In the genomic region with DNA sequence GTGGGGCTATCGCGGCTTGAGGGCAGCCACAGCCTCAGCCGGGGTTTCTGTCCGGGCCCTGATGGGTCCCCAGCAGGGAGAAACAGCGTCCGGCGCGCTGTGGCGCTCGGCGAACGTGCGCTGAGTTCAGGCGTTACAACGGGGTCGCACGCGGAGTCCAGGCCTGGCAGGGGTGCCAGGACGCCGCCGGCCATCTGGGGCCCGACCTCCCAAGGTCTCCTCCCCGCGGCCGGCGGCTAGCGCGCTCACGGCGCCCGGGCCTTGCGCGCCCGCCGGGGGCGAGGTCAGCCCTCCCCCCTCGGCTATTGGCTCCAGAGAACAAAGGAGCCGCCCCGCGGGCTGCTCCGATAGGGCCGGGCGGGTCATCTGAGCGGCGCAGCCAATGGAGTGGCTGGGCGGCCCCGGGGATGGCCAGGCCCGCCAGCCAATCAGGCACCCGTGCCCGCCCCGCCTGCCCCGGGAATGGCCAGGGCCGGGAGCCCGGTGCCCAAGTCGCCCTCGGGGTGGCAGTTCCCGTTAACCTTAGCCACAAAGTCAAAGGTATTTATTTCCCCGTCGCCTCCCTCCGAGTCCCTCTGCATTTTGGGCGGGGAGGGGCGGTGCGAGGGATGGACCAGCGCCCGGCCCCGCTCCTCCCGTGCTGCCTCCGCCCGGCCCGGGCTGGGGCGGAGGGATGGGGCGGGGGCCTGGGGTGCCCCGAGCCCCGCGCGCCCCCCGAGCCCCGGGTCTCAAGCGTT, we compare ENCODE assay signal across 1 cellular context.
TF ChIP-seq lines count a peak whose summit lies in the region.

A gene (plus strand): TSS at position 478 of the 737 bp plus-strand sequence. CDS start 9,141 bp downstream, outside the sequence.

TF ChIP-seq in K562, 482 proteins besides CTCF, POLR2A, EP300 and RAD21 (continued from another document and continues in another):
- TF ChIP-seq, protein P1, sequence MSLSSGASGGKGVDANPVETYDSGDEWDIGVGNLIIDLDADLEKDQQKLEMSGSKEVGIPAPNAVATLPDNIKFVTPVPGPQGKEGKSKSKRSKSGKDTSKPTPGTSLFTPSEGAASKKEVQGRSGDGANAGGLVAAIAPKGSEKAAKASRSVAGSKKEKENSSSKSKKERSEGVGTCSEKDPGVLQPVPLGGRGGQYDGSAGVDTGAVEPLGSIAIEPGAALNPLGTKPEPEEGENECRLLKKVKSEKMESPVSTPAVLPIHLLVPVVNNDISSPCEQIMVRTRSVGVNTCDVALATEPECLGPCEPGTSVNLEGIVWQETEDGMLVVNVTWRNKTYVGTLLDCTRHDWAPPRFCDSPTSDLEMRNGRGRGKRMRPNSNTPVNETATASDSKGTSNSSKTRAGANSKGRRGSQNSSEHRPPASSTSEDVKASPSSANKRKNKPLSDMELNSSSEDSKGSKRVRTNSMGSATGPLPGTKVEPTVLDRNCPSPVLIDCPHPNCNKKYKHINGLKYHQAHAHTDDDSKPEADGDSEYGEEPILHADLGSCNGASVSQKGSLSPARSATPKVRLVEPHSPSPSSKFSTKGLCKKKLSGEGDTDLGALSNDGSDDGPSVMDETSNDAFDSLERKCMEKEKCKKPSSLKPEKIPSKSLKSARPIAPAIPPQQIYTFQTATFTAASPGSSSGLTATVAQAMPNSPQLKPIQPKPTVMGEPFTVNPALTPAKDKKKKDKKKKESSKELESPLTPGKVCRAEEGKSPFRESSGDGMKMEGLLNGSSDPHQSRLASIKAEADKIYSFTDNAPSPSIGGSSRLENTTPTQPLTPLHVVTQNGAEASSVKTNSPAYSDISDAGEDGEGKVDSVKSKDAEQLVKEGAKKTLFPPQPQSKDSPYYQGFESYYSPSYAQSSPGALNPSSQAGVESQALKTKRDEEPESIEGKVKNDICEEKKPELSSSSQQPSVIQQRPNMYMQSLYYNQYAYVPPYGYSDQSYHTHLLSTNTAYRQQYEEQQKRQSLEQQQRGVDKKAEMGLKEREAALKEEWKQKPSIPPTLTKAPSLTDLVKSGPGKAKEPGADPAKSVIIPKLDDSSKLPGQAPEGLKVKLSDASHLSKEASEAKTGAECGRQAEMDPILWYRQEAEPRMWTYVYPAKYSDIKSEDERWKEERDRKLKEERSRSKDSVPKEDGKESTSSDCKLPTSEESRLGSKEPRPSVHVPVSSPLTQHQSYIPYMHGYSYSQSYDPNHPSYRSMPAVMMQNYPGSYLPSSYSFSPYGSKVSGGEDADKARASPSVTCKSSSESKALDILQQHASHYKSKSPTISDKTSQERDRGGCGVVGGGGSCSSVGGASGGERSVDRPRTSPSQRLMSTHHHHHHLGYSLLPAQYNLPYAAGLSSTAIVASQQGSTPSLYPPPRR (CRISPR knock-in tag; IDR thresholded peaks at IDR 0.05; ENCODE audit: borderline replicate concordance), result no peak
- no peak for TF ChIP-seq DNMT1 (IDR thresholded peaks at IDR 0.05)
- peak; percentile 74; the same call in 1 of the 2 replicates for TF ChIP-seq SMAD4 (CRISPR knock-in tag; conservative IDR thresholded peaks at IDR 0.05)
- no peak for TF ChIP-seq NR2F6 (CRISPR knock-in tag; IDR thresholded peaks at IDR 0.05)
- no peak for TF ChIP-seq ETV1 (tag; conservative IDR thresholded peaks at IDR 0.05; ENCODE audit: low read depth)
- TF ChIP-seq, protein P2, sequence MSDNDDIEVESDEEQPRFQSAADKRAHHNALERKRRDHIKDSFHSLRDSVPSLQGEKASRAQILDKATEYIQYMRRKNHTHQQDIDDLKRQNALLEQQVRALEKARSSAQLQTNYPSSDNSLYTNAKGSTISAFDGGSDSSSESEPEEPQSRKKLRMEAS (CRISPR knock-in tag; IDR thresholded peaks at IDR 0.05), result no peak; the same call in 1 of the 2 replicates
- TF ChIP-seq CHD2 (IDR thresholded peaks at IDR 0.05; ENCODE audit: low read depth, low read length), result peak; percentile 91
- no peak for TF ChIP-seq MED1 (CRISPR knock-in tag; IDR thresholded peaks at IDR 0.05; ENCODE audit: borderline replicate concordance)
- no peak; the same call in 1 of the 2 replicates for TF ChIP-seq ZNF165 (CRISPR knock-in tag; IDR thresholded peaks at IDR 0.05; ENCODE audit: borderline replicate concordance)
- no peak for TF ChIP-seq MTF1 (CRISPR knock-in tag; IDR thresholded peaks at IDR 0.05; ENCODE audit: borderline replicate concordance)
- TF ChIP-seq MTA3 (IDR thresholded peaks at IDR 0.05; ENCODE audit: borderline replicate concordance), result peak; percentile 81
- no peak for TF ChIP-seq PYGO2 (tag; IDR thresholded peaks at IDR 0.05)
- no peak for TF ChIP-seq PURB (CRISPR knock-in tag; IDR thresholded peaks at IDR 0.05; ENCODE audit: low read depth)
- TF ChIP-seq KDM2B (CRISPR knock-in tag; IDR thresholded peaks at IDR 0.05), result peak; percentile 57
- no peak for TF ChIP-seq ELF4 (CRISPR knock-in tag; IDR thresholded peaks at IDR 0.05)
- TF ChIP-seq SIX5 (IDR thresholded peaks at IDR 0.05; ENCODE audit: borderline replicate concordance in 1 of 2, insufficient read depth in 1 of 2, low read depth in 1 of 2, low read length in 2 of 2), result no peak
- TF ChIP-seq SIRT6 (IDR thresholded peaks at IDR 0.05; ENCODE audit: low read depth, low read length), result no peak
- TF ChIP-seq, protein P3, sequence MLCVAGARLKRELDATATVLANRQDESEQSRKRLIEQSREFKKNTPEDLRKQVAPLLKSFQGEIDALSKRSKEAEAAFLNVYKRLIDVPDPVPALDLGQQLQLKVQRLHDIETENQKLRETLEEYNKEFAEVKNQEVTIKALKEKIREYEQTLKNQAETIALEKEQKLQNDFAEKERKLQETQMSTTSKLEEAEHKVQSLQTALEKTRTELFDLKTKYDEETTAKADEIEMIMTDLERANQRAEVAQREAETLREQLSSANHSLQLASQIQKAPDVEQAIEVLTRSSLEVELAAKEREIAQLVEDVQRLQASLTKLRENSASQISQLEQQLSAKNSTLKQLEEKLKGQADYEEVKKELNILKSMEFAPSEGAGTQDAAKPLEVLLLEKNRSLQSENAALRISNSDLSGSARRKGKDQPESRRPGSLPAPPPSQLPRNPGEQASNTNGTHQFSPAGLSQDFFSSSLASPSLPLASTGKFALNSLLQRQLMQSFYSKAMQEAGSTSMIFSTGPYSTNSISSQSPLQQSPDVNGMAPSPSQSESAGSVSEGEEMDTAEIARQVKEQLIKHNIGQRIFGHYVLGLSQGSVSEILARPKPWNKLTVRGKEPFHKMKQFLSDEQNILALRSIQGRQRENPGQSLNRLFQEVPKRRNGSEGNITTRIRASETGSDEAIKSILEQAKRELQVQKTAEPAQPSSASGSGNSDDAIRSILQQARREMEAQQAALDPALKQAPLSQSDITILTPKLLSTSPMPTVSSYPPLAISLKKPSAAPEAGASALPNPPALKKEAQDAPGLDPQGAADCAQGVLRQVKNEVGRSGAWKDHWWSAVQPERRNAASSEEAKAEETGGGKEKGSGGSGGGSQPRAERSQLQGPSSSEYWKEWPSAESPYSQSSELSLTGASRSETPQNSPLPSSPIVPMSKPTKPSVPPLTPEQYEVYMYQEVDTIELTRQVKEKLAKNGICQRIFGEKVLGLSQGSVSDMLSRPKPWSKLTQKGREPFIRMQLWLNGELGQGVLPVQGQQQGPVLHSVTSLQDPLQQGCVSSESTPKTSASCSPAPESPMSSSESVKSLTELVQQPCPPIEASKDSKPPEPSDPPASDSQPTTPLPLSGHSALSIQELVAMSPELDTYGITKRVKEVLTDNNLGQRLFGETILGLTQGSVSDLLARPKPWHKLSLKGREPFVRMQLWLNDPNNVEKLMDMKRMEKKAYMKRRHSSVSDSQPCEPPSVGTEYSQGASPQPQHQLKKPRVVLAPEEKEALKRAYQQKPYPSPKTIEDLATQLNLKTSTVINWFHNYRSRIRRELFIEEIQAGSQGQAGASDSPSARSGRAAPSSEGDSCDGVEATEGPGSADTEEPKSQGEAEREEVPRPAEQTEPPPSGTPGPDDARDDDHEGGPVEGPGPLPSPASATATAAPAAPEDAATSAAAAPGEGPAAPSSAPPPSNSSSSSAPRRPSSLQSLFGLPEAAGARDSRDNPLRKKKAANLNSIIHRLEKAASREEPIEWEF (CRISPR knock-in tag; IDR thresholded peaks at IDR 0.05), result no peak
- TF ChIP-seq ZNF780A (CRISPR knock-in tag; IDR thresholded peaks at IDR 0.05), result no peak
- peak; percentile 94 for TF ChIP-seq PHF8 (IDR thresholded peaks at IDR 0.05; ENCODE audit: borderline replicate concordance, low read length)
- TF ChIP-seq POLR2AphosphoS2 (IDR thresholded peaks at IDR 0.05; ENCODE audit: low read length), result no peak
- TF ChIP-seq, protein P4, sequence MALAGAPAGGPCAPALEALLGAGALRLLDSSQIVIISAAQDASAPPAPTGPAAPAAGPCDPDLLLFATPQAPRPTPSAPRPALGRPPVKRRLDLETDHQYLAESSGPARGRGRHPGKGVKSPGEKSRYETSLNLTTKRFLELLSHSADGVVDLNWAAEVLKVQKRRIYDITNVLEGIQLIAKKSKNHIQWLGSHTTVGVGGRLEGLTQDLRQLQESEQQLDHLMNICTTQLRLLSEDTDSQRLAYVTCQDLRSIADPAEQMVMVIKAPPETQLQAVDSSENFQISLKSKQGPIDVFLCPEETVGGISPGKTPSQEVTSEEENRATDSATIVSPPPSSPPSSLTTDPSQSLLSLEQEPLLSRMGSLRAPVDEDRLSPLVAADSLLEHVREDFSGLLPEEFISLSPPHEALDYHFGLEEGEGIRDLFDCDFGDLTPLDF (CRISPR knock-in tag; IDR thresholded peaks at IDR 0.05), result peak; percentile 71; the same call in 1 of the 2 replicates
- no peak for TF ChIP-seq ETS2 (tag; IDR thresholded peaks at IDR 0.05; ENCODE audit: borderline replicate concordance, poor library complexity, severe bottlenecking)
- TF ChIP-seq, protein P5, sequence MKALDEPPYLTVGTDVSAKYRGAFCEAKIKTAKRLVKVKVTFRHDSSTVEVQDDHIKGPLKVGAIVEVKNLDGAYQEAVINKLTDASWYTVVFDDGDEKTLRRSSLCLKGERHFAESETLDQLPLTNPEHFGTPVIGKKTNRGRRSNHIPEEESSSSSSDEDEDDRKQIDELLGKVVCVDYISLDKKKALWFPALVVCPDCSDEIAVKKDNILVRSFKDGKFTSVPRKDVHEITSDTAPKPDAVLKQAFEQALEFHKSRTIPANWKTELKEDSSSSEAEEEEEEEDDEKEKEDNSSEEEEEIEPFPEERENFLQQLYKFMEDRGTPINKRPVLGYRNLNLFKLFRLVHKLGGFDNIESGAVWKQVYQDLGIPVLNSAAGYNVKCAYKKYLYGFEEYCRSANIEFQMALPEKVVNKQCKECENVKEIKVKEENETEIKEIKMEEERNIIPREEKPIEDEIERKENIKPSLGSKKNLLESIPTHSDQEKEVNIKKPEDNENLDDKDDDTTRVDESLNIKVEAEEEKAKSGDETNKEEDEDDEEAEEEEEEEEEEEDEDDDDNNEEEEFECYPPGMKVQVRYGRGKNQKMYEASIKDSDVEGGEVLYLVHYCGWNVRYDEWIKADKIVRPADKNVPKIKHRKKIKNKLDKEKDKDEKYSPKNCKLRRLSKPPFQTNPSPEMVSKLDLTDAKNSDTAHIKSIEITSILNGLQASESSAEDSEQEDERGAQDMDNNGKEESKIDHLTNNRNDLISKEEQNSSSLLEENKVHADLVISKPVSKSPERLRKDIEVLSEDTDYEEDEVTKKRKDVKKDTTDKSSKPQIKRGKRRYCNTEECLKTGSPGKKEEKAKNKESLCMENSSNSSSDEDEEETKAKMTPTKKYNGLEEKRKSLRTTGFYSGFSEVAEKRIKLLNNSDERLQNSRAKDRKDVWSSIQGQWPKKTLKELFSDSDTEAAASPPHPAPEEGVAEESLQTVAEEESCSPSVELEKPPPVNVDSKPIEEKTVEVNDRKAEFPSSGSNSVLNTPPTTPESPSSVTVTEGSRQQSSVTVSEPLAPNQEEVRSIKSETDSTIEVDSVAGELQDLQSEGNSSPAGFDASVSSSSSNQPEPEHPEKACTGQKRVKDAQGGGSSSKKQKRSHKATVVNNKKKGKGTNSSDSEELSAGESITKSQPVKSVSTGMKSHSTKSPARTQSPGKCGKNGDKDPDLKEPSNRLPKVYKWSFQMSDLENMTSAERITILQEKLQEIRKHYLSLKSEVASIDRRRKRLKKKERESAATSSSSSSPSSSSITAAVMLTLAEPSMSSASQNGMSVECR (CRISPR knock-in tag; IDR thresholded peaks at IDR 0.05), result 0 out of 2 replicates have a peak, but pooled peaks have one; percentile 45
- TF ChIP-seq RBM39 (optimal IDR thresholded peaks at IDR 0.05; ENCODE audit: low read depth, low read length), result no peak
- TF ChIP-seq, protein P6, sequence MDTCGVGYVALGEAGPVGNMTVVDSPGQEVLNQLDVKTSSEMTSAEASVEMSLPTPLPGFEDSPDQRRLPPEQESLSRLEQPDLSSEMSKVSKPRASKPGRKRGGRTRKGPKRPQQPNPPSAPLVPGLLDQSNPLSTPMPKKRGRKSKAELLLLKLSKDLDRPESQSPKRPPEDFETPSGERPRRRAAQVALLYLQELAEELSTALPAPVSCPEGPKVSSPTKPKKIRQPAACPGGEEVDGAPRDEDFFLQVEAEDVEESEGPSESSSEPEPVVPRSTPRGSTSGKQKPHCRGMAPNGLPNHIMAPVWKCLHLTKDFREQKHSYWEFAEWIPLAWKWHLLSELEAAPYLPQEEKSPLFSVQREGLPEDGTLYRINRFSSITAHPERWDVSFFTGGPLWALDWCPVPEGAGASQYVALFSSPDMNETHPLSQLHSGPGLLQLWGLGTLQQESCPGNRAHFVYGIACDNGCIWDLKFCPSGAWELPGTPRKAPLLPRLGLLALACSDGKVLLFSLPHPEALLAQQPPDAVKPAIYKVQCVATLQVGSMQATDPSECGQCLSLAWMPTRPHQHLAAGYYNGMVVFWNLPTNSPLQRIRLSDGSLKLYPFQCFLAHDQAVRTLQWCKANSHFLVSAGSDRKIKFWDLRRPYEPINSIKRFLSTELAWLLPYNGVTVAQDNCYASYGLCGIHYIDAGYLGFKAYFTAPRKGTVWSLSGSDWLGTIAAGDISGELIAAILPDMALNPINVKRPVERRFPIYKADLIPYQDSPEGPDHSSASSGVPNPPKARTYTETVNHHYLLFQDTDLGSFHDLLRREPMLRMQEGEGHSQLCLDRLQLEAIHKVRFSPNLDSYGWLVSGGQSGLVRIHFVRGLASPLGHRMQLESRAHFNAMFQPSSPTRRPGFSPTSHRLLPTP (IDR thresholded peaks at IDR 0.05; ENCODE audit: borderline replicate concordance, extremely low read depth, insufficient read length), result no peak
- TF ChIP-seq TAF1 (IDR thresholded peaks at IDR 0.05; ENCODE audit: control insufficient read depth, extremely low read depth, insufficient read depth, low read length, severe bottlenecking), result peak; percentile 85
- TF ChIP-seq, protein P7, sequence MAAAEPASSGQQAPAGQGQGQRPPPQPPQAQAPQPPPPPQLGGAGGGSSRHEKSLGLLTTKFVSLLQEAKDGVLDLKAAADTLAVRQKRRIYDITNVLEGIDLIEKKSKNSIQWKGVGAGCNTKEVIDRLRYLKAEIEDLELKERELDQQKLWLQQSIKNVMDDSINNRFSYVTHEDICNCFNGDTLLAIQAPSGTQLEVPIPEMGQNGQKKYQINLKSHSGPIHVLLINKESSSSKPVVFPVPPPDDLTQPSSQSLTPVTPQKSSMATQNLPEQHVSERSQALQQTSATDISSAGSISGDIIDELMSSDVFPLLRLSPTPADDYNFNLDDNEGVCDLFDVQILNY (CRISPR knock-in tag; IDR thresholded peaks at IDR 0.05), result 0 out of 2 replicates have a peak, but pooled peaks have one; percentile 58
- TF ChIP-seq ATF1 (CRISPR knock-in tag; IDR thresholded peaks at IDR 0.05), result no peak
- peak; percentile 60; the same call in 1 of the 2 replicates for TF ChIP-seq ATF1 (tag; IDR thresholded peaks at IDR 0.05)
- TF ChIP-seq ZNF699 (CRISPR knock-in tag; IDR thresholded peaks at IDR 0.05; ENCODE audit: insufficient replicate concordance), result no peak
